26 cellular contexts compared by ENCODE assay signal in genomic region chr4:150888217-150888616, GRCh38.
"Had no signal": no experiment of that assay in that cellular context is flagged by ENCODE, and none has a peak within 500 bp of the region (broad histone marks: within the 10 kb centered on the region; RNA-seq: fewer than 3 reads in every experiment).

No MANE protein-coding gene starts in this region.

- H3K4me1 ChIP-seq: breast epithelium had no signal

- H3K9me3 ChIP-seq: breast epithelium, SJSA1 had no signal

- H3K4me3 ChIP-seq: breast epithelium, SJSA1 had no signal

- H3K4me3 Mint-ChIP-seq: activated B cell treated with CpG ODN at 0.5 μM for 24 hours; activated CD4-positive, alpha-beta memory T cell treated with anti-CD3 and anti-CD28 coated beads for 36 hours; activated CD4-positive, alpha-beta T cell treated with anti-CD3 and anti-CD28 coated beads, Interleukin-2, amount 10 ng/mL, durations not matched to agents 7 days and 5 days; activated naive CD8-positive, alpha-beta T cell treated with anti-CD3 and anti-CD28 coated beads, Interleukin-2, amount 10 ng/mL, durations not matched to agents 7 days and 5 days; activated T-cell treated with anti-CD3 and anti-CD28 coated beads, Interleukin-2, amount 50 U/mL, for 4 hours had no signal

- H3K27ac Mint-ChIP-seq: activated CD4-positive, alpha-beta memory T cell treated with anti-CD3 and anti-CD28 coated beads for 36 hours; activated CD4-positive, alpha-beta T cell treated with anti-CD3 and anti-CD28 coated beads, Interleukin-2, amount 10 ng/mL, durations not matched to agents 7 days and 5 days; activated naive CD8-positive, alpha-beta T cell treated with anti-CD3 and anti-CD28 coated beads, Interleukin-2, amount 10 ng/mL, durations not matched to agents 7 days and 5 days had no signal

- H3K27me3 Mint-ChIP-seq: activated B cell treated with CpG ODN at 0.5 μM for 24 hours; activated CD4-positive, alpha-beta memory T cell treated with anti-CD3 and anti-CD28 coated beads for 36 hours; activated CD4-positive, alpha-beta T cell treated with anti-CD3 and anti-CD28 coated beads, Interleukin-2, amount 10 ng/mL, durations not matched to agents 7 days and 5 days; activated naive CD8-positive, alpha-beta T cell treated with anti-CD3 and anti-CD28 coated beads, Interleukin-2, amount 10 ng/mL, durations not matched to agents 7 days and 5 days had no signal

- H3K9me3 Mint-ChIP-seq: activated B cell treated with CpG ODN at 0.5 μM for 24 hours; activated CD4-positive, alpha-beta memory T cell treated with anti-CD3 and anti-CD28 coated beads for 36 hours; activated CD4-positive, alpha-beta T cell treated with anti-CD3 and anti-CD28 coated beads, Interleukin-2, amount 10 ng/mL, durations not matched to agents 7 days and 5 days; activated T-cell treated with anti-CD3 and anti-CD28 coated beads, Interleukin-2, amount 50 U/mL, for 4 hours had no signal

- DNase-seq: activated B cell treated with CpG ODN at 0.5 μM for 24 hours; activated CD4-positive, alpha-beta memory T cell treated with anti-CD3 and anti-CD28 coated beads for 36 hours; activated CD4-positive, alpha-beta T cell treated with anti-CD3 and anti-CD28 coated beads for 1 hour; activated CD4-positive, alpha-beta T cell treated with anti-CD3 and anti-CD28 coated beads, Interleukin-2, amount 10 ng/mL, durations not matched to agents 7 days and 5 days; activated CD8-positive, alpha-beta memory T cell treated with anti-CD3 and anti-CD28 coated beads for 24 hours; activated effector memory CD4-positive, alpha-beta T cell treated with anti-CD3 and anti-CD28 coated beads, Interleukin-2, amount 50 U/mL, for 16 hours; activated naive CD4-positive, alpha-beta T cell treated with Interleukin-2 at 50 U/mL for 16 hours; activated naive CD8-positive, alpha-beta T cell treated with anti-CD3 and anti-CD28 coated beads, Interleukin-2, amount 10 ng/mL, durations not matched to agents 7 days and 5 days; activated T-cell treated with anti-CD3 and anti-CD28 coated beads, Interleukin-2, amount 50 U/mL, for 4 hours; aorta; caudate nucleus; Karpas-422; MM.1S; NCI-H1105; NCI-H1436 treated with DMSO at 0.1 percent for 48 hours; NCI-H187; NCI-H2081; NCI-H446; NCI-H524; PC-3; SHP77; SW 1271 had no signal

- ATAC-seq: activated T-cell treated with anti-CD3 and anti-CD28 coated beads, Interleukin-2, amount 50 U/mL, for 4 hours; PC-3; SK-N-SH treated with all-trans-retinoic acid at 6 μM for 48 hours had no signal

- FAIRE-seq: RCC 7860 had no signal

- H3K36me3 ChIP-seq: SJSA1 had no signal

- H3K27ac ChIP-seq: breast epithelium, SJSA1 had no signal

- H3K27me3 ChIP-seq: breast epithelium, SJSA1 had no signal
